ENCODE assay signal across 25 cellular contexts in genomic region chr12:128068211-128068610, GRCh38.
"Had no signal": no experiment of that assay in that cellular context is flagged by ENCODE, and none has a peak within 500 bp of the region (broad histone marks: within the 10 kb centered on the region; RNA-seq: fewer than 3 reads in every experiment).

No MANE protein-coding gene starts in this region.

- H3K4me1 ChIP-seq: colonic mucosa, lower lobe of right lung, neural progenitor cell, parathyroid adenoma, right lobe of liver, suprapubic skin, transverse colon, vagina had no signal

- H3K79me2 ChIP-seq: parathyroid adenoma had no signal

- H3K27me3 ChIP-seq: colonic mucosa, neural progenitor cell, right lobe of liver, suprapubic skin, transverse colon, vagina had no signal

- H3K27ac Mint-ChIP-seq: dendritic cell treated with granulocyte-macrophage colony-stimulating factor and Interleukin-4, amounts not matched to agents 40 ng/mL and 50 ng/mL, for 4 days; immature natural killer cell; memory B cell; naive B cell; natural killer cell treated with Interleukin-12 subunit alpha and Interleukin-12 subunit beta and Interleukin-15 and Interleukin-18, amount 100 ng/mL, for 72 hours; neural progenitor cell; progenitor cell of endocrine pancreas; stimulated activated naive CD8-positive, alpha-beta T cell treated with anti-CD3 and anti-CD28 coated beads, Interleukin-15, amount 100 ng/mL, for 72 hours had no signal

- H3K36me3 Mint-ChIP-seq: immature natural killer cell; memory B cell; naive B cell; natural killer cell treated with Interleukin-12 subunit alpha and Interleukin-12 subunit beta and Interleukin-15 and Interleukin-18, amount 100 ng/mL, for 72 hours; neural progenitor cell had no signal

- ATAC-seq: left ventricle myocardium superior; lower lobe of right lung; natural killer cell treated with Interleukin-12 subunit alpha and Interleukin-12 subunit beta and Interleukin-15 and Interleukin-18, amount 100 ng/mL, for 72 hours; right lobe of liver; stimulated activated naive CD8-positive, alpha-beta T cell treated with anti-CD3 and anti-CD28 coated beads, Interleukin-15, amount 100 ng/mL, for 72 hours had no signal

- H3K4me3 Mint-ChIP-seq: dendritic cell treated with granulocyte-macrophage colony-stimulating factor and Interleukin-4, amounts not matched to agents 40 ng/mL and 50 ng/mL, for 4 days; immature natural killer cell; memory B cell; naive B cell; natural killer cell treated with Interleukin-12 subunit alpha and Interleukin-12 subunit beta and Interleukin-15 and Interleukin-18, amount 100 ng/mL, for 72 hours; neural progenitor cell; stimulated activated naive CD8-positive, alpha-beta T cell treated with anti-CD3 and anti-CD28 coated beads, Interleukin-15, amount 100 ng/mL, for 72 hours had no signal

- H3K4me1 Mint-ChIP-seq: immature natural killer cell; naive B cell; neural progenitor cell; stimulated activated naive CD8-positive, alpha-beta T cell treated with anti-CD3 and anti-CD28 coated beads, Interleukin-15, amount 100 ng/mL, for 72 hours had no signal

- H3K27me3 Mint-ChIP-seq: dendritic cell treated with granulocyte-macrophage colony-stimulating factor and Interleukin-4, amounts not matched to agents 40 ng/mL and 50 ng/mL, for 4 days; naive B cell; stimulated activated naive CD8-positive, alpha-beta T cell treated with anti-CD3 and anti-CD28 coated beads, Interleukin-15, amount 100 ng/mL, for 72 hours had no signal

- H3K9me3 ChIP-seq: colonic mucosa, lower lobe of right lung, right lobe of liver, suprapubic skin, transverse colon, vagina had no signal

- H3K4me3 ChIP-seq: colonic mucosa, lower lobe of right lung, neural progenitor cell, right lobe of liver, smooth muscle cell, suprapubic skin, transverse colon, vagina had no signal

- H3K4me2 ChIP-seq: neural progenitor cell, smooth muscle cell had no signal

- DNase-seq: colonic mucosa; effector CD8-positive, alpha-beta T cell; erythroblast; hypothalamus; immature natural killer cell; left ventricle myocardium superior; lower lobe of right lung; naive B cell; right lobe of liver; stimulated activated CD4-positive, alpha-beta T cell treated with anti-CD3 and anti-CD28 coated beads, Interleukin-12 subunit alpha, Interleukin-12 subunit beta, amount 100 ng/mL, for 4 hours; stimulated activated CD4-positive, alpha-beta T cell treated with anti-CD3 and anti-CD28 coated beads, Interleukin-1b, Interleukin-23, amount 100 ng/mL, for 48 hours; stimulated activated CD4-positive, alpha-beta T cell treated with anti-CD3 and anti-CD28 coated beads, Interleukin-4, amount 100 ng/mL, for 1 hour; stimulated activated CD8-positive, alpha-beta memory T cell treated with anti-CD3 and anti-CD28 coated beads, Interleukin-4, amount 100 ng/mL, for 48 hours; stimulated activated naive CD4-positive, alpha-beta T cell; stimulated activated naive CD8-positive, alpha-beta T cell treated with anti-CD3 and anti-CD28 coated beads, Interleukin-15, amount 100 ng/mL, for 72 hours; transverse colon had no signal

- H3K27ac ChIP-seq: colonic mucosa, lower lobe of right lung, neural progenitor cell, parathyroid adenoma, right lobe of liver, suprapubic skin, transverse colon, vagina had no signal

- H3K9ac ChIP-seq: neural progenitor cell, parathyroid adenoma had no signal

- H3K9me3 Mint-ChIP-seq: dendritic cell treated with granulocyte-macrophage colony-stimulating factor and Interleukin-4, amounts not matched to agents 40 ng/mL and 50 ng/mL, for 4 days; immature natural killer cell; natural killer cell treated with Interleukin-12 subunit alpha and Interleukin-12 subunit beta and Interleukin-15 and Interleukin-18, amount 100 ng/mL, for 72 hours; neural progenitor cell; stimulated activated naive CD8-positive, alpha-beta T cell treated with anti-CD3 and anti-CD28 coated beads, Interleukin-15, amount 100 ng/mL, for 72 hours had no signal

- H3K36me3 ChIP-seq: colonic mucosa, lower lobe of right lung, neural progenitor cell, right lobe of liver, suprapubic skin, transverse colon, vagina had no signal

- H2AFZ ChIP-seq: neural progenitor cell, parathyroid adenoma had no signal
